In genomic region chr6:138885156-138885819, GRCh38 we compare ENCODE assay signal across 31 cellular contexts.
"Had no signal": no experiment of that assay in that cellular context is flagged by ENCODE, and none has a peak within 500 bp of the region (broad histone marks: within the 10 kb centered on the region; RNA-seq: fewer than 3 reads in every experiment).

No MANE protein-coding gene starts in this region.

- H3K4me3 ChIP-seq: hepatocyte, left lung, lower lobe of right lung, neural progenitor cell, ovary, prostate gland, sigmoid colon, smooth muscle cell, tibial nerve, upper lobe of left lung, vagina had no signal

- H3K9me3 ChIP-seq: left lung, lower lobe of right lung, neutrophil, ovary, prostate gland, sigmoid colon, tibial nerve, upper lobe of left lung, vagina had no signal

- H3K4me1 ChIP-seq: left lung, lower lobe of right lung, prostate gland, sigmoid colon, tibial nerve, upper lobe of left lung, vagina had no signal

- H3K27ac Mint-ChIP-seq: mesothelial cell of epicardium; naive B cell; natural killer cell; nephron progenitor cell; neural progenitor cell; stimulated activated memory B cell treated with anti-CD40 and anti-IgM and Interleukin-4, amounts not matched to agents 10 μg/mL and 1 μg/mL and 100 μg/mL, for 72 hours; stimulated activated naive CD8-positive, alpha-beta T cell treated with anti-CD3 and anti-CD28 coated beads, Interleukin-15, amount 100 ng/mL, for 72 hours had no signal

- H3K27ac ChIP-seq: hepatocyte, left lung, lower lobe of right lung, neural progenitor cell, neutrophil, ovary, prostate gland, sigmoid colon, tibial nerve, upper lobe of left lung, vagina had no signal

- H2AFZ ChIP-seq: hepatocyte, neural progenitor cell had no signal

- H3K4me1 Mint-ChIP-seq: natural killer cell; nephron progenitor cell; stimulated activated naive CD8-positive, alpha-beta T cell treated with anti-CD3 and anti-CD28 coated beads, Interleukin-15, amount 100 ng/mL, for 72 hours had no signal

- H3K36me3 Mint-ChIP-seq: naive B cell; natural killer cell; stimulated activated memory B cell treated with anti-CD40 and anti-IgM and Interleukin-4, amounts not matched to agents 10 μg/mL and 1 μg/mL and 100 μg/mL, for 72 hours had no signal

- DNase-seq: islet precursor cell; left cardiac atrium; left lung; lower lobe of right lung; mammary epithelial cell; mesenchymal stem cell; naive B cell; natural killer cell; nephron progenitor cell; occipital lobe; ovary; retina; right cardiac atrium; sigmoid colon; stimulated activated CD4-positive, alpha-beta T cell treated with anti-CD3 and anti-CD28 coated beads, Interleukin-1b, Interleukin-23, amount 100 ng/mL, for 48 hours; stimulated activated CD4-positive, alpha-beta T cell treated with anti-CD3 and anti-CD28 coated beads, Interleukin-2, amount 100 ng/mL, for 48 hours; stimulated activated CD4-positive, alpha-beta T cell treated with anti-CD3 and anti-CD28 coated beads, Interleukin-4, amount 100 ng/mL, for 4 hours; stimulated activated CD8-positive, alpha-beta memory T cell treated with anti-CD3 and anti-CD28 coated beads, Interleukin-4, amount 100 ng/mL, for 48 hours; stimulated activated naive CD4-positive, alpha-beta T cell treated with Interleukin-2 at 50 U/mL for 16 hours; stimulated activated naive CD8-positive, alpha-beta T cell treated with anti-CD3 and anti-CD28 coated beads, Interleukin-15, amount 100 ng/mL, for 72 hours; substantia nigra; upper lobe of left lung had no signal

- H3K27me3 Mint-ChIP-seq: naive B cell; stimulated activated memory B cell treated with anti-CD40 and anti-IgM and Interleukin-4, amounts not matched to agents 10 μg/mL and 1 μg/mL and 100 μg/mL, for 72 hours; stimulated activated naive CD8-positive, alpha-beta T cell treated with anti-CD3 and anti-CD28 coated beads, Interleukin-15, amount 100 ng/mL, for 72 hours had no signal

- H3K79me2 ChIP-seq: hepatocyte had no signal

- H3K36me3 ChIP-seq: left lung, lower lobe of right lung, neural progenitor cell, neutrophil, ovary, prostate gland, sigmoid colon, tibial nerve, upper lobe of left lung, vagina had no signal

- H3K9ac ChIP-seq: neural progenitor cell had no signal

- H3K9me3 Mint-ChIP-seq: natural killer cell; nephron progenitor cell; stimulated activated naive CD8-positive, alpha-beta T cell treated with anti-CD3 and anti-CD28 coated beads, Interleukin-15, amount 100 ng/mL, for 72 hours had no signal

- ATAC-seq: left cardiac atrium; left lung; lower lobe of right lung; natural killer cell; right cardiac atrium; stimulated activated memory B cell treated with anti-CD40 and anti-IgM and Interleukin-4, amounts not matched to agents 10 μg/mL and 1 μg/mL and 100 μg/mL, for 72 hours; stimulated activated naive CD8-positive, alpha-beta T cell treated with anti-CD3 and anti-CD28 coated beads, Interleukin-15, amount 100 ng/mL, for 72 hours had no signal

- H3K4me2 ChIP-seq: hepatocyte, neural progenitor cell, smooth muscle cell had no signal

- H3K27me3 ChIP-seq: hepatocyte, left lung, neural progenitor cell, neutrophil, ovary, sigmoid colon, tibial nerve, upper lobe of left lung, vagina had no signal

- H3K4me3 Mint-ChIP-seq: mesothelial cell of epicardium; naive B cell; natural killer cell; nephron progenitor cell; neural progenitor cell; stimulated activated memory B cell treated with anti-CD40 and anti-IgM and Interleukin-4, amounts not matched to agents 10 μg/mL and 1 μg/mL and 100 μg/mL, for 72 hours; stimulated activated naive CD8-positive, alpha-beta T cell treated with anti-CD3 and anti-CD28 coated beads, Interleukin-15, amount 100 ng/mL, for 72 hours had no signal
